In the genomic region with DNA sequence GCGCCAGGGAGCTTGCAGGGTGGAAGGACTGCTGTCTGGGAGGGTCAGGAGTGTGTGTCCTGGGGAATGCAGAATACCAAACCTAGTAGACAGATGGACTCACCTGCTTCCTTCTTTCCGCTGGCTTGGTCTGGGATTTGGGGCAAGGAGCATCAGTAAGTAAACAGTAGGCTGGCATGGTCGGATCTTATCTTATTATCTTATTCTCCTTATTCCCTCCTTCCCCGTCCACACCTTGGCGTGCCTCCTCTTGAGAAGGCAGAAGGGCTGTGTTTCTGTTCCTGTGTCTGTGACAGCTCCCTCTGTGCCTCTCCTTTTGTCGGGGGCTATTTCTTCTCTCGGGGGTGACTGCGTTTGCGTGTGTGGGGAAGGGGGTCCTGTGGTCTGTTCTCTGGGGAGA, we compare ENCODE assay signal across 10 cellular contexts. TPM values are rescaled to one million over a fixed set of nuclear protein-coding genes. Genes with fewer than 3 reads are reported as not detected.
DNase-seq lines count a peak whose midpoint lies in the region; ATAC-seq and TF ChIP-seq lines count a peak whose summit lies in the region.
"Had no signal": no experiment of that assay in that cellular context is flagged by ENCODE, and none has a peak within 500 bp of the region (broad histone marks: within the 10 kb centered on the region; RNA-seq: fewer than 3 reads in every experiment).

No MANE protein-coding gene starts in this region.

- H3K27me3 ChIP-seq in endodermal cell (ENCODE audit: control insufficient read depth, insufficient read depth, low read length, poor library complexity, severe bottlenecking), result peaks cover 31% of the 10 kb centered on the region
- H3K27me3 ChIP-seq in right atrium auricular region, result no peaks in the 10 kb centered on the region

- TF ChIP-seq CTCF in CD14-positive monocyte (IDR thresholded peaks at IDR 0.05), result no peak
- no peak for TF ChIP-seq CTCF in LNCaP clone FGC (IDR thresholded peaks at IDR 0.05; ENCODE audit: control insufficient read depth, extremely low read depth, insufficient read depth)
- TF ChIP-seq CTCF in endodermal cell (conservative IDR thresholded peaks at IDR 0.05), result no peak
- no peak for TF ChIP-seq CTCF in neural crest cell (conservative IDR thresholded peaks at IDR 0.05)
- no peak for TF ChIP-seq CTCF in right atrium auricular region (IDR thresholded peaks at IDR 0.05)

- H3K9ac ChIP-seq in endodermal cell (ENCODE audit: extremely low read depth, low read length, poor library complexity, severe bottlenecking), result no peak overlapping the region

- H3K4me3 ChIP-seq in LNCaP clone FGC (ENCODE audit: low read depth, low read length) (peak overlapping the region; percentile 43), endodermal cell (ENCODE audit: low read length) (no peak overlapping the region), right atrium auricular region (no peak overlapping the region)

- H3K9me3 ChIP-seq in endodermal cell (ENCODE audit: control insufficient read depth, low read length), result no peaks in the 10 kb centered on the region
- H3K9me3 ChIP-seq in right atrium auricular region, result no peaks in the 10 kb centered on the region

- H3K9me3 Mint-ChIP-seq in CD14-positive monocyte (peaks cover 0 to 3% (median 0%) of the 10 kb centered on the region in 7 donors), endodermal cell (no peaks in the 10 kb centered on the region), neural crest cell (no peaks in the 10 kb centered on the region)

- no peaks in the 10 kb centered on the region for H3K36me3 ChIP-seq in endodermal cell (ENCODE audit: control insufficient read depth, insufficient read depth, low read length)
- H3K36me3 ChIP-seq in right atrium auricular region, result no peaks in the 10 kb centered on the region

- H3K27ac Mint-ChIP-seq in CD14-positive monocyte (peak overlapping the region in 4 of 7 donors; percentile 54 to 81 (median 72)), endodermal cell (no peak overlapping the region), neural crest cell (ENCODE audit: unreplicated experiment) (no peak overlapping the region)

- H3K27ac ChIP-seq in endodermal cell (ENCODE audit: low read depth, low read length), result no peak overlapping the region
- H3K27ac ChIP-seq in right atrium auricular region, result no peak overlapping the region

- no peak for ATAC-seq in GM18502 (IDR thresholded peaks at IDR 0.05; ENCODE audit: poor library complexity, unreplicated experiment)
- ATAC-seq in GM21515 (IDR thresholded peaks at IDR 0.05; ENCODE audit: unreplicated experiment), result no peak
- no peak for ATAC-seq in GM18868 (IDR thresholded peaks at IDR 0.05; ENCODE audit: unreplicated experiment)

- 61 to 92% methylated on average over 4 to 9 of the region's 9 CpGs for WGBS in endodermal cell (ENCODE audit: insufficient coverage in 1 of 2, insufficient read length in 1 of 2), 2 experiments

- DNase-seq in CD14-positive monocyte (ENCODE audit: low spot score) (no peak), LNCaP clone FGC (ENCODE audit: low read depth) (peak; percentile 54), endodermal cell (no peak), neural crest cell (ENCODE audit: low read depth, low spot score) (no peak), right atrium auricular region (ENCODE audit: low spot score) (no peak)

- H3K4me1 ChIP-seq in endodermal cell (ENCODE audit: control insufficient read depth, insufficient read depth, low read length) (no peaks in the 10 kb centered on the region), right atrium auricular region (peaks cover 0 to 26% of the 10 kb centered on the region in 2 donors)

- H3K4me3 Mint-ChIP-seq in CD14-positive monocyte (peak overlapping the region in 1 of 2 donors; percentile 76), endodermal cell (peak overlapping the region; percentile 42), neural crest cell (peak overlapping the region; percentile 78)

- peaks cover 19 to 43% (median 22%) of the 10 kb centered on the region in 3 donors for H3K27me3 Mint-ChIP-seq in CD14-positive monocyte (ENCODE audit: low read depth in 3 of 3)
- H3K27me3 Mint-ChIP-seq in endodermal cell (ENCODE audit: insufficient read depth), result peaks cover 50% of the 10 kb centered on the region
- peaks cover 30% of the 10 kb centered on the region for H3K27me3 Mint-ChIP-seq in neural crest cell (ENCODE audit: low read depth)

- H3K4me1 Mint-ChIP-seq in CD14-positive monocyte (peaks cover 37% of the 10 kb centered on the region), endodermal cell (peaks cover 5% of the 10 kb centered on the region), neural crest cell (peaks cover 24% of the 10 kb centered on the region)

- intact Hi-C loops in CD14-positive monocyte (cut with micrococcal nuclease), result loop anchor here in 1 of 2 donors (5.0 kb wide), 1 partner anchor 56 kb away; no protein-coding TSS in a partner anchor

- H3K36me3 Mint-ChIP-seq in CD14-positive monocyte (no peaks in the 10 kb centered on the region), endodermal cell (ENCODE audit: low read depth) (no peaks in the 10 kb centered on the region), neural crest cell (ENCODE audit: low read depth) (no peaks in the 10 kb centered on the region)

RNA-seq across cellular contexts. Expression of gene KRT86, which starts 4.1 kb away (rescaled TPM):
- not detected for polyA plus RNA-seq in CD14-positive monocyte
- total RNA-seq in endodermal cell (not detected), neural crest cell (not detected in 2 replicates), right atrium auricular region (not detected)
- not detected for polyA plus RNA-seq in endodermal cell (2013, experiment 1 of 2)
- not detected for polyA plus RNA-seq in endodermal cell (2013, experiment 2 of 2)
- total RNA-seq: dermis blood vessel endothelial cell, left cardiac atrium had no signal

RNA-seq across cellular contexts. Expression of gene KRT81, which starts 12.8 kb away (rescaled TPM):
- polyA plus RNA-seq in CD14-positive monocyte, result not detected
- total RNA-seq in endodermal cell, result not detected
- polyA plus RNA-seq in endodermal cell (2013, experiment 1 of 2), result not detected
- not detected for polyA plus RNA-seq in endodermal cell (2013, experiment 2 of 2)
- total RNA-seq in neural crest cell, result not detected in 2 replicates
- total RNA-seq in right atrium auricular region, result not detected
- total RNA-seq: dermis blood vessel endothelial cell, left cardiac atrium had no signal

RNA-seq across cellular contexts. Expression of gene KRT83, which starts 42.7 kb away (rescaled TPM):
- not detected for polyA plus RNA-seq in CD14-positive monocyte
- not detected for total RNA-seq in endodermal cell
- not detected for polyA plus RNA-seq in endodermal cell (2013, experiment 1 of 2)
- polyA plus RNA-seq in endodermal cell (2013, experiment 2 of 2), result not detected
- not detected in 2 replicates for total RNA-seq in neural crest cell
- total RNA-seq in right atrium auricular region, result not detected
- total RNA-seq: dermis blood vessel endothelial cell, left cardiac atrium had no signal

RNA-seq across cellular contexts. Expression of gene KRT7, which starts 45.5 kb away (rescaled TPM):
- polyA plus RNA-seq in CD14-positive monocyte, result 1 to 10 TPM in 1 of 2 donors, not detected in 1; 2.7 TPM
- 1 to 10 TPM in 1 of 2 donors, not detected in 1; 1.5 TPM for total RNA-seq in endodermal cell
- polyA plus RNA-seq in endodermal cell (2013, experiment 1 of 2), result 1.6 TPM
- 0.37 TPM for polyA plus RNA-seq in endodermal cell (2013, experiment 2 of 2)
- not detected in 2 replicates for total RNA-seq in neural crest cell
- total RNA-seq in right atrium auricular region, result 10 to 100 TPM; 14.7 to 58.4 TPM

Comparison
In these comparisons a context has a peak if more than half of its experiments do, and no peak if none do; other contexts are left out.
1. H3K27ac Mint-ChIP-seq: peak in CD14-positive monocyte (4 of 7); none in endodermal cell (single experiment) and neural crest cell (single experiment).